ENCODE assay signal across 1 cellular context in genomic region chr2:69298261-69298660, GRCh38.
TF ChIP-seq lines count a peak whose summit lies in the region.

No MANE protein-coding gene starts in this region.

TF ChIP-seq in H1, 55 proteins besides CTCF, POLR2A, EP300 and RAD21:
- no peak for TF ChIP-seq E2F6 (IDR thresholded peaks at IDR 0.05)
- no peak for TF ChIP-seq CREB1 (IDR thresholded peaks at IDR 0.05)
- no peak for TF ChIP-seq RNF2 (IDR thresholded peaks at IDR 0.05; ENCODE audit: borderline replicate concordance, low read depth, low read length, missing control alignments, poor library complexity, severe bottlenecking)
- TF ChIP-seq BRCA1 (IDR thresholded peaks at IDR 0.05; ENCODE audit: low read depth, low read length), result no peak
- no peak for TF ChIP-seq JUN (IDR thresholded peaks at IDR 0.05; ENCODE audit: low read depth, low read length)
- TF ChIP-seq CTBP2 (IDR thresholded peaks at IDR 0.05; ENCODE audit: borderline replicate concordance, insufficient read depth, insufficient read length, low read length), result no peak
- no peak for TF ChIP-seq PHF8 (conservative IDR thresholded peaks at IDR 0.05; ENCODE audit: low read depth, low read length)
- no peak for TF ChIP-seq SIX5 (IDR thresholded peaks at IDR 0.05; ENCODE audit: low read depth, low read length)
- TF ChIP-seq FOSL1 (IDR thresholded peaks at IDR 0.05; ENCODE audit: insufficient read depth, low read depth, low read length), result no peak
- no peak for TF ChIP-seq TAF1 (IDR thresholded peaks at IDR 0.05; ENCODE audit: low read depth, low read length)
- no peak for TF ChIP-seq SIN3A (conservative IDR thresholded peaks at IDR 0.05 in 1 of 2, IDR thresholded peaks at IDR 0.05 in 1 of 2; ENCODE audit: low read depth in 1 of 2, low read length in 2 of 2)
- no peak for TF ChIP-seq TCF12 (IDR thresholded peaks at IDR 0.05; ENCODE audit: low read depth, low read length)
- TF ChIP-seq, protein P1, sequence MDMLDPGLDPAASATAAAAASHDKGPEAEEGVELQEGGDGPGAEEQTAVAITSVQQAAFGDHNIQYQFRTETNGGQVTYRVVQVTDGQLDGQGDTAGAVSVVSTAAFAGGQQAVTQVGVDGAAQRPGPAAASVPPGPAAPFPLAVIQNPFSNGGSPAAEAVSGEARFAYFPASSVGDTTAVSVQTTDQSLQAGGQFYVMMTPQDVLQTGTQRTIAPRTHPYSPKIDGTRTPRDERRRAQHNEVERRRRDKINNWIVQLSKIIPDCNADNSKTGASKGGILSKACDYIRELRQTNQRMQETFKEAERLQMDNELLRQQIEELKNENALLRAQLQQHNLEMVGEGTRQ (IDR thresholded peaks at IDR 0.05; ENCODE audit: low read length), result no peak
- no peak for TF ChIP-seq GABPA (IDR thresholded peaks at IDR 0.05; ENCODE audit: borderline replicate concordance, insufficient read depth, low read length)
TF ChIP-seq in H1: peak in this region for 0.
